9 cellular contexts compared by ENCODE assay signal in the genomic region with DNA sequence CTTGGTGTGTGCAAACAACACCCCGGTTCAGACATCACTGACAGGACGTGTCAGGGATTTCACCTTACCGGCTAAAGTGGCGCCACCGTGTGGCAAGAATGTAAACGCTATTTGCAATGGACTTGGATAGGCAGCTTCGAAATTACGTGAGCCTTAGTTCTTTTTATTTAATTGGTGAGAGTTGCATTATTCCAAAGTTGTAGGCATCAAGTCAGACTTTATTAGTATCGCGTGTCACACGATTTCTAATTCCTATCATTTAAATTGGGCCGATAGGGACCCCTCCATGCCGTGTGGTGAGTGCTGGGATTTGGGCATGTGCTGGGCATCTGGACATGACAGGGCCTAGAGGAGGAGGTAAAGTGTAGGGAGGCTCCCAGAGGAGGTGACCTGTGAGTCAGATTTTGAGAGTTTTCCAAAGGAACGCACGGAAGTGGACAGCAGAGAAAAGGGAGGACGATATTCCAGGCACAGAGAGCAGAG. TPM values are rescaled to one million over a fixed set of nuclear protein-coding genes. Genes with fewer than 3 reads are reported as not detected.
DNase-seq lines count a peak whose midpoint lies in the region; ATAC-seq and TF ChIP-seq lines count a peak whose summit lies in the region.
"Had no signal": no experiment of that assay in that cellular context is flagged by ENCODE, and none has a peak within 500 bp of the region (broad histone marks: within the 10 kb centered on the region; RNA-seq: fewer than 3 reads in every experiment).

No MANE protein-coding gene starts in this region.

- H3K27ac ChIP-seq in OCI-LY7 (ENCODE audit: low read depth, low read length, poor library complexity, severe bottlenecking) = no peak overlapping the region

- H3K79me2 ChIP-seq in OCI-LY7 (ENCODE audit: insufficient read depth, low read depth, low read length) = no peaks in the 10 kb centered on the region

- TF ChIP-seq CTCF in OCI-LY7 (conservative IDR thresholded peaks at IDR 0.05; ENCODE audit: low read length) = peak; percentile 97

- H3K9me3 ChIP-seq in OCI-LY7 (ENCODE audit: low read length) = no peaks in the 10 kb centered on the region

- POLR2A ChIA-PET in OCI-LY7 (lab: Charles Lee) = interaction anchor here (0.6 kb wide), 1 partner anchor 169 kb away, joined by 3 read pairs; no protein-coding TSS in a partner anchor

- H3K4me2 ChIP-seq in OCI-LY7 (ENCODE audit: low read length) = no peak overlapping the region

- H3K27me3 Mint-ChIP-seq in natural killer cell treated with Interleukin-12 subunit alpha and Interleukin-12 subunit beta and Interleukin-15 and Interleukin-18, amount 100 ng/mL, for 72 hours = peaks cover 0 to 5% of the 10 kb centered on the region in 2 donors

- no peak overlapping the region for H3K27ac Mint-ChIP-seq in natural killer cell treated with Interleukin-12 subunit alpha and Interleukin-12 subunit beta and Interleukin-15 and Interleukin-18, amount 100 ng/mL, for 72 hours
- H3K27ac Mint-ChIP-seq: activated naive CD4-positive, alpha-beta T cell treated with anti-CD3 and anti-CD28 coated beads, Interleukin-2, amount 50 U/mL, for 24 hours had no signal

- H3K36me3 Mint-ChIP-seq in natural killer cell treated with Interleukin-12 subunit alpha and Interleukin-12 subunit beta and Interleukin-15 and Interleukin-18, amount 100 ng/mL, for 72 hours = no peaks in the 10 kb centered on the region
- H3K36me3 Mint-ChIP-seq: activated naive CD4-positive, alpha-beta T cell treated with anti-CD3 and anti-CD28 coated beads, Interleukin-2, amount 50 U/mL, for 24 hours had no signal

- H2AFZ ChIP-seq in OCI-LY7 (ENCODE audit: low read length) = no peak overlapping the region

- H3K36me3 ChIP-seq in OCI-LY7 (ENCODE audit: insufficient read depth, low read length) = no peaks in the 10 kb centered on the region

- no peaks in the 10 kb centered on the region for H4K20me1 ChIP-seq in OCI-LY7 (ENCODE audit: insufficient read depth, low read length)

- H3K4me3 ChIP-seq in OCI-LY7 (ENCODE audit: low read depth, low read length, poor library complexity, severe bottlenecking) = no peak overlapping the region

- CTCF ChIA-PET in OCI-LY7 (lab: Charles Lee; ENCODE audit: unreplicated experiment) = interaction anchor here (0.9 kb wide), 1 partner anchor 52 kb away, joined by 3 read pairs; no protein-coding TSS in a partner anchor

- ATAC-seq in natural killer cell treated with Interleukin-12 subunit alpha and Interleukin-12 subunit beta and Interleukin-15 and Interleukin-18, amount 100 ng/mL, for 72 hours = peak; percentile 75
- ATAC-seq in GM21526 (IDR thresholded peaks at IDR 0.05; ENCODE audit: low FRiP score, unreplicated experiment) = no peak

- in situ Hi-C loops in Caki2 (cut with HindIII; ENCODE audit: low pct_unique_long_range_greater_than_20kb, low sequenced_read_pairs) = no loop called here

- H3K4me3 Mint-ChIP-seq in natural killer cell treated with Interleukin-12 subunit alpha and Interleukin-12 subunit beta and Interleukin-15 and Interleukin-18, amount 100 ng/mL, for 72 hours = no peak overlapping the region
- H3K4me3 Mint-ChIP-seq: activated naive CD4-positive, alpha-beta T cell treated with anti-CD3 and anti-CD28 coated beads, Interleukin-2, amount 50 U/mL, for 24 hours had no signal

- H3K9me2 ChIP-seq in OCI-LY7 (ENCODE audit: insufficient read depth, low read length) = no peaks in the 10 kb centered on the region

- peaks cover 3% of the 10 kb centered on the region for H3K4me1 ChIP-seq in OCI-LY7 (ENCODE audit: insufficient read depth, low read length, poor library complexity, severe bottlenecking)

- BruUV-seq in OCI-LY7 (replicated peaks; lab: Mats Ljungman, UMichigan) = no TSS peak

- no peaks in the 10 kb centered on the region for H3K4me1 Mint-ChIP-seq in natural killer cell treated with Interleukin-12 subunit alpha and Interleukin-12 subunit beta and Interleukin-15 and Interleukin-18, amount 100 ng/mL, for 72 hours (ENCODE audit: low read depth in 2 of 2)
- H3K4me1 Mint-ChIP-seq: activated naive CD4-positive, alpha-beta T cell treated with anti-CD3 and anti-CD28 coated beads, Interleukin-2, amount 50 U/mL, for 24 hours had no signal

- no peaks in the 10 kb centered on the region for H3K9me3 Mint-ChIP-seq in natural killer cell treated with Interleukin-12 subunit alpha and Interleukin-12 subunit beta and Interleukin-15 and Interleukin-18, amount 100 ng/mL, for 72 hours
- H3K9me3 Mint-ChIP-seq: activated naive CD4-positive, alpha-beta T cell treated with anti-CD3 and anti-CD28 coated beads, Interleukin-2, amount 50 U/mL, for 24 hours had no signal

- intact Hi-C loops in OCI-LY7 (cut with micrococcal nuclease; ENCODE audit: unreplicated experiment) = loop anchor here (1.0 to 5.0 kb wide), 3 partner anchors 170 to 481 kb away; no protein-coding TSS in a partner anchor

- DNase-seq in Caki2 (ENCODE audit: low read depth) = peak; percentile 32
- peak; percentile 64 for DNase-seq in HS-27A (ENCODE audit: low read depth)
- DNase-seq in OCI-LY7 (ENCODE audit: low spot score) = peak; percentile 82
- DNase-seq in activated T-cell treated with anti-CD3 and anti-CD28 coated beads for 48 hours (ENCODE audit: low read depth) = peak; percentile 75
- DNase-seq in fibroblast of gingiva (ENCODE audit: low read depth) = peak; percentile 52
- peak; percentile 83 for DNase-seq in natural killer cell treated with Interleukin-12 subunit alpha and Interleukin-12 subunit beta and Interleukin-15 and Interleukin-18, amount 100 ng/mL, for 72 hours (ENCODE audit: low spot score)
- peak; percentile 41 to 78 (median 59) for DNase-seq in stimulated activated naive CD4-positive, alpha-beta T cell (lab: John Stamatoyannopoulos, UW)

RNA-seq across cellular contexts. Expression of gene CPT2, which starts 14.5 kb away (rescaled TPM):
- 10.9 and 12.6 TPM in 2 replicates for total RNA-seq in Caki2 (2014; rRNA removed; shearing (Covaris generic); ENCODE audit: low replicate concordance)
- 14.3 and 19.9 TPM in 2 replicates for total RNA-seq in OCI-LY7 (2014; rRNA removed; shearing (Covaris generic))
- 24.7 and 26.6 TPM in 2 replicates for total RNA-seq in OCI-LY7 (2022)
- total RNA-seq in natural killer cell treated with Interleukin-12 subunit alpha and Interleukin-12 subunit beta and Interleukin-15 and Interleukin-18, amount 100 ng/mL, for 72 hours = 10 to 100 TPM; 12.3 to 14.7 TPM

RNA-seq across cellular contexts. Expression of gene CZIB, which starts 38.3 kb away (rescaled TPM):
- total RNA-seq in Caki2 (2014; rRNA removed; shearing (Covaris generic); ENCODE audit: low replicate concordance) = 52.8 and 57.8 TPM in 2 replicates
- total RNA-seq in OCI-LY7 (2014; rRNA removed; shearing (Covaris generic)) = 51.4 and 67.3 TPM in 2 replicates
- total RNA-seq in OCI-LY7 (2022) = 44.6 and 46.7 TPM in 2 replicates
- total RNA-seq in natural killer cell treated with Interleukin-12 subunit alpha and Interleukin-12 subunit beta and Interleukin-15 and Interleukin-18, amount 100 ng/mL, for 72 hours = 10 to 100 TPM; 37.5 to 44.5 TPM

RNA-seq across cellular contexts. Expression of gene SLC1A7, which starts 39.7 kb away (rescaled TPM):
- not detected in 2 replicates for total RNA-seq in Caki2 (2014; rRNA removed; shearing (Covaris generic); ENCODE audit: low replicate concordance)
- not detected in 2 replicates for total RNA-seq in OCI-LY7 (2014; rRNA removed; shearing (Covaris generic))
- total RNA-seq in OCI-LY7 (2022) = not detected in 2 replicates
- 1 to 10 TPM in 1 of 2 donors, under 1 TPM in 1; 0.29 to 1.1 TPM for total RNA-seq in natural killer cell treated with Interleukin-12 subunit alpha and Interleukin-12 subunit beta and Interleukin-15 and Interleukin-18, amount 100 ng/mL, for 72 hours

RNA-seq across cellular contexts. Expression of gene MAGOH, which starts 56.2 kb away (rescaled TPM):
- 33.9 and 55.8 TPM in 2 replicates for total RNA-seq in Caki2 (2014; rRNA removed; shearing (Covaris generic); ENCODE audit: low replicate concordance)
- 93.0 and 98.3 TPM in 2 replicates for total RNA-seq in OCI-LY7 (2014; rRNA removed; shearing (Covaris generic))
- total RNA-seq in OCI-LY7 (2022) = 72.4 and 87.3 TPM in 2 replicates
- total RNA-seq in natural killer cell treated with Interleukin-12 subunit alpha and Interleukin-12 subunit beta and Interleukin-15 and Interleukin-18, amount 100 ng/mL, for 72 hours = 10 to 100 TPM; 62.6 to 65.4 TPM

Comparison
In these comparisons a context has a peak if more than half of its experiments do, and no peak if none do; other contexts are left out.
1. DNase-seq: peak in every context shown above with its lines; median percentile 83 in natural killer cell treated with Interleukin-12 subunit alpha and Interleukin-12 subunit beta and Interleukin-15 and Interleukin-18, amount 100 ng/mL, for 72 hours; 82 in OCI-LY7; 75 in activated T-cell treated with anti-CD3 and anti-CD28 coated beads for 48 hours; 64 in HS-27A; 59 in stimulated activated naive CD4-positive, alpha-beta T cell; 52 in fibroblast of gingiva; 32 in Caki2.